ENCODE assay signal across 1 cellular context in the genomic region with DNA sequence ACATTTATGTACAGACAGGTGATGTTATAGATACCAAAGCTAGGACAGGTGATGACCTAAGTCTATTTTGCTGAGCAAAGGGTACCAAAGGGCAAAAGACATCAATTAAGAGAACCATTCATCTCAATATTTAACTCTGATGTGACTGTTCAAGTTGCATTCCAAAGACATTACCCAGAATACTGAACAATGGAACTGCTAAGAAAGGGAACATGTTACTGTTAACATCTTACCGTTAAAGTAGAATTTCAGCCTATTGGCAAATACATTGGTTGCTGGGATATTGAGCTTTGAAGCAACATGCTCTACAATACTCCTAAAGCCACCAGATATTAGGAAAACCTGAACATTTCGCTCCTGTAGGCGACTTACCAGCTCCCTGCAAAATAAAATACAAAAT.
TF ChIP-seq lines count a peak whose summit lies in the region.

No MANE protein-coding gene starts in this region.

TF ChIP-seq in SK-N-SH treated with all-trans-retinoic acid at 6 μM for 48 hours, 23 proteins besides CTCF, POLR2A, EP300 and RAD21:
- peak; percentile 16; the same call in 1 of the 2 replicates for TF ChIP-seq ISL1 (CRISPR knock-in tag; IDR thresholded peaks at IDR 0.05)
